ENCODE assay signal across 9 cellular contexts in genomic region chr22:17264321-17265052, GRCh38. TPM values are rescaled to one million over a fixed set of nuclear protein-coding genes. Genes with fewer than 3 reads are reported as not detected.
DNase-seq lines count a peak whose midpoint lies in the region; ATAC-seq and TF ChIP-seq lines count a peak whose summit lies in the region.
"Had no signal": no experiment of that assay in that cellular context is flagged by ENCODE, and none has a peak within 500 bp of the region (broad histone marks: within the 10 kb centered on the region; RNA-seq: fewer than 3 reads in every experiment).

No MANE protein-coding gene starts in this region.

- DNase-seq in DMS79 (lab: John Stamatoyannopoulos, UW): peak; percentile 30
- peak; percentile 11 for DNase-seq in NCI-H526 treated with DMSO at 0.1 percent for 48 hours (lab: John Stamatoyannopoulos, UW)
- DNase-seq in left cardiac atrium: no peak
- no peak for DNase-seq in prostate gland (ENCODE audit: low spot score)
- no peak for DNase-seq in T-helper 2 cell treated with Interferon-gamma antibody and Interleukin-4, amounts not matched to agents 5 μg/mL and 100 μg/mL, for 36 hours (ENCODE audit: low spot score)
- DNase-seq in Calu3: no peak
- DNase-seq in stimulated activated CD8-positive, alpha-beta memory T cell treated with anti-CD3 and anti-CD28 coated beads, Interleukin-4, amount 100 ng/mL, for 48 hours: no peak
- no peak for DNase-seq in activated CD4-positive, CD25-positive, alpha-beta regulatory T cell (lab: John Stamatoyannopoulos, UW)
- DNase-seq: NCI-H2081 treated with DMSO at 0.1 percent for 48 hours had no signal

- H3K36me3 ChIP-seq in prostate gland: no peaks in the 10 kb centered on the region

- CTCF ChIA-PET in Calu3 (lab: Charles Lee): no interaction called here

- peaks cover 27% of the 10 kb centered on the region for H3K4me1 Mint-ChIP-seq in T-helper 2 cell treated with Interferon-gamma antibody and Interleukin-4, amounts not matched to agents 5 μg/mL and 100 μg/mL, for 36 hours (ENCODE audit: low read depth)
- no peaks in the 10 kb centered on the region for H3K4me1 Mint-ChIP-seq in Calu3 (ENCODE audit: low read depth, unreplicated experiment)

- peak; percentile 71 to 89 for ATAC-seq in left cardiac atrium

- no peaks in the 10 kb centered on the region for H3K36me3 Mint-ChIP-seq in T-helper 2 cell treated with Interferon-gamma antibody and Interleukin-4, amounts not matched to agents 5 μg/mL and 100 μg/mL, for 36 hours (ENCODE audit: low read depth)
- no peaks in the 10 kb centered on the region for H3K36me3 Mint-ChIP-seq in Calu3 (ENCODE audit: insufficient read depth, unreplicated experiment)

- no peak for TF ChIP-seq POLR2A in prostate gland (IDR thresholded peaks at IDR 0.05)

- BruUV-seq in Calu3 (replicated peaks; lab: Mats Ljungman, UMichigan): no TSS peak

- no peaks in the 10 kb centered on the region for H3K9me3 ChIP-seq in prostate gland

- intact Hi-C loops in left cardiac atrium (cut with DNase I) (no loop called here), prostate gland (cut with DNase I) (no loop called here), Calu3 (cut with micrococcal nuclease; ENCODE audit: unreplicated experiment) (no loop called here)

- no peaks in the 10 kb centered on the region for H3K9me3 Mint-ChIP-seq in T-helper 2 cell treated with Interferon-gamma antibody and Interleukin-4, amounts not matched to agents 5 μg/mL and 100 μg/mL, for 36 hours
- H3K9me3 Mint-ChIP-seq in Calu3 (ENCODE audit: low read depth, unreplicated experiment): no peaks in the 10 kb centered on the region

- H3K27me3 Mint-ChIP-seq in T-helper 2 cell treated with Interferon-gamma antibody and Interleukin-4, amounts not matched to agents 5 μg/mL and 100 μg/mL, for 36 hours (ENCODE audit: low read depth): no peaks in the 10 kb centered on the region
- peaks cover 40% of the 10 kb centered on the region for H3K27me3 Mint-ChIP-seq in Calu3 (ENCODE audit: unreplicated experiment)

- no peaks in the 10 kb centered on the region for H3K27me3 ChIP-seq in prostate gland (replicated peaks; ENCODE audit: insufficient read depth)

- TF ChIP-seq CTCF in prostate gland (IDR thresholded peaks at IDR 0.05) (no peak), Calu3 (IDR thresholded peaks at IDR 0.05; ENCODE audit: unreplicated experiment) (no peak)

- 41% methylated on average over 16 of the region's 16 CpGs for WGBS in prostate gland

- no peak overlapping the region for H3K4me3 ChIP-seq in prostate gland

- no peak overlapping the region for H3K4me3 Mint-ChIP-seq in T-helper 2 cell treated with Interferon-gamma antibody and Interleukin-4, amounts not matched to agents 5 μg/mL and 100 μg/mL, for 36 hours
- no peak overlapping the region for H3K4me3 Mint-ChIP-seq in Calu3 (ENCODE audit: low read depth, unreplicated experiment)

- no peak overlapping the region for H3K27ac Mint-ChIP-seq in T-helper 2 cell treated with Interferon-gamma antibody and Interleukin-4, amounts not matched to agents 5 μg/mL and 100 μg/mL, for 36 hours
- H3K27ac Mint-ChIP-seq in Calu3 (ENCODE audit: unreplicated experiment): no peak overlapping the region

- no peaks in the 10 kb centered on the region for H3K4me1 ChIP-seq in prostate gland (replicated peaks)

- H3K27ac ChIP-seq in prostate gland: peak overlapping the region; percentile 32 to 33

RNA-seq across cellular contexts. Expression of gene ADA2, which starts 45.3 kb away (rescaled TPM):
- total RNA-seq in left cardiac atrium: 10 to 100 TPM; 25.4 to 34.1 TPM
- 10 to 100 TPM; 11.8 to 42.9 TPM for total RNA-seq in prostate gland
- not detected in 2 replicates for total RNA-seq in Calu3 (2022)

Comparison
In these comparisons a context has a peak if more than half of its experiments do, and no peak if none do; other contexts are left out.
1. DNase-seq: peak in DMS79 (single experiment) and NCI-H526 treated with DMSO at 0.1 percent for 48 hours (single experiment); none in left cardiac atrium (single experiment), prostate gland (single experiment), T-helper 2 cell treated with Interferon-gamma antibody and Interleukin-4, amounts not matched to agents 5 μg/mL and 100 μg/mL, for 36 hours (single experiment), Calu3 (single experiment), stimulated activated CD8-positive, alpha-beta memory T cell treated with anti-CD3 and anti-CD28 coated beads, Interleukin-4, amount 100 ng/mL, for 48 hours (single experiment) and activated CD4-positive, CD25-positive, alpha-beta regulatory T cell (0 of 4).
2. RNA of gene ADA2, which starts 45.3 kb away (total RNA-seq): 11.8 to 42.9 TPM in prostate gland and 25.4 to 34.1 TPM in left cardiac atrium; not detected in Calu3; every median in the first group is over 10 times any median in the second.